2 cellular contexts compared by ENCODE assay signal in the genomic region with DNA sequence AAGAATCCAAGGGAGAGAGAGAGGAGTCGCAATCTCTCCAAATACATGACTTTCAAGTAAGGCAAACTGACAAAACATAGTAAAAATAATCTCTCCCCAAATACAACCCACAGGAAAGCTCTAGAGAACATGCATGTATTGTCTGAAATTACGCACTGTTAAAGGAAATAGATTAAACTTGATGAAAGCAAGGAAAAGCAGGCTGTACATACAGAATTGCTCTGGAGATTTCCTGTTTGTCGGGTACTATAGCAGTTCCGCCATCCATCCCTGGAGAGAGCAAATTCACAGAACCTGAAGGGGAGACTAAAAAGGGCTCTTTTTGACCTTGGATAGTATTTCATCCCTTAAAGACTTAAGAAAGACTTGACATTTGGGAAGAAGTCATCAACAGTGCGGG.
TF ChIP-seq lines count a peak whose summit lies in the region.

No MANE protein-coding gene starts in this region.

TF ChIP-seq in IMR-90, 13 proteins besides CTCF, POLR2A, EP300 and RAD21:
- TF ChIP-seq CHD1 (IDR thresholded peaks at IDR 0.05; ENCODE audit: low read depth, low read length) (no peak), MAZ (IDR thresholded peaks at IDR 0.05; ENCODE audit: borderline replicate concordance, low read depth, low read length) (no peak), BHLHE40 (IDR thresholded peaks at IDR 0.05; ENCODE audit: low read depth, low read length) (no peak), NFE2L2 (IDR thresholded peaks at IDR 0.05; ENCODE audit: low read depth, low read length) (no peak), RCOR1 (IDR thresholded peaks at IDR 0.05; ENCODE audit: insufficient replicate concordance, low read length) (no peak), CEBPB (IDR thresholded peaks at IDR 0.05; ENCODE audit: low read depth, low read length) (no peak), RFX5 (IDR thresholded peaks at IDR 0.05; ENCODE audit: low read depth, low read length) (no peak), FOS (IDR thresholded peaks at IDR 0.05; ENCODE audit: low read depth, low read length) (no peak), MAFK (IDR thresholded peaks at IDR 0.05; ENCODE audit: low read depth, low read length) (no peak), MXI1 (IDR thresholded peaks at IDR 0.05; ENCODE audit: borderline replicate concordance, low read depth, low read length) (no peak), SMC3 (IDR thresholded peaks at IDR 0.05; ENCODE audit: low read depth, low read length) (no peak)
- TF ChIP-seq, protein P1, sequence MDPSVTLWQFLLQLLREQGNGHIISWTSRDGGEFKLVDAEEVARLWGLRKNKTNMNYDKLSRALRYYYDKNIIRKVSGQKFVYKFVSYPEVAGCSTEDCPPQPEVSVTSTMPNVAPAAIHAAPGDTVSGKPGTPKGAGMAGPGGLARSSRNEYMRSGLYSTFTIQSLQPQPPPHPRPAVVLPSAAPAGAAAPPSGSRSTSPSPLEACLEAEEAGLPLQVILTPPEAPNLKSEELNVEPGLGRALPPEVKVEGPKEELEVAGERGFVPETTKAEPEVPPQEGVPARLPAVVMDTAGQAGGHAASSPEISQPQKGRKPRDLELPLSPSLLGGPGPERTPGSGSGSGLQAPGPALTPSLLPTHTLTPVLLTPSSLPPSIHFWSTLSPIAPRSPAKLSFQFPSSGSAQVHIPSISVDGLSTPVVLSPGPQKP (IDR thresholded peaks at IDR 0.05; ENCODE audit: borderline replicate concordance, low read depth, low read length) = no peak
- TF ChIP-seq, protein P2, sequence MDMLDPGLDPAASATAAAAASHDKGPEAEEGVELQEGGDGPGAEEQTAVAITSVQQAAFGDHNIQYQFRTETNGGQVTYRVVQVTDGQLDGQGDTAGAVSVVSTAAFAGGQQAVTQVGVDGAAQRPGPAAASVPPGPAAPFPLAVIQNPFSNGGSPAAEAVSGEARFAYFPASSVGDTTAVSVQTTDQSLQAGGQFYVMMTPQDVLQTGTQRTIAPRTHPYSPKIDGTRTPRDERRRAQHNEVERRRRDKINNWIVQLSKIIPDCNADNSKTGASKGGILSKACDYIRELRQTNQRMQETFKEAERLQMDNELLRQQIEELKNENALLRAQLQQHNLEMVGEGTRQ (IDR thresholded peaks at IDR 0.05; ENCODE audit: low read depth, low read length) = no peak
TF ChIP-seq in IMR-90: peak in this region for 0.

TF ChIP-seq in endothelial cell of umbilical vein, 7 proteins besides CTCF, POLR2A, EP300 and RAD21:
- peak; percentile 6 for TF ChIP-seq JUN (IDR thresholded peaks at IDR 0.05; ENCODE audit: borderline replicate concordance, insufficient read depth, insufficient read length, low read depth)
- no peak for TF ChIP-seq MYC (IDR thresholded peaks at IDR 0.05; ENCODE audit: low read depth, low read length)
